1 cellular context compared by ENCODE assay signal in genomic region chr5:133977858-133978257, GRCh38.
TF ChIP-seq lines count a peak whose summit lies in the region.

No MANE protein-coding gene starts in this region.

TF ChIP-seq in GM23338, 12 proteins besides CTCF, POLR2A, EP300 and RAD21 (continued from another document):
- TF ChIP-seq ZNF462 (CRISPR knock-in tag; IDR thresholded peaks at IDR 0.05): no peak
- TF ChIP-seq ETS1 (IDR thresholded peaks at IDR 0.05): no peak
- no peak for TF ChIP-seq STAT1 (IDR thresholded peaks at IDR 0.05; ENCODE audit: unreplicated experiment)
